23 cellular contexts compared by ENCODE assay signal in the genomic region with DNA sequence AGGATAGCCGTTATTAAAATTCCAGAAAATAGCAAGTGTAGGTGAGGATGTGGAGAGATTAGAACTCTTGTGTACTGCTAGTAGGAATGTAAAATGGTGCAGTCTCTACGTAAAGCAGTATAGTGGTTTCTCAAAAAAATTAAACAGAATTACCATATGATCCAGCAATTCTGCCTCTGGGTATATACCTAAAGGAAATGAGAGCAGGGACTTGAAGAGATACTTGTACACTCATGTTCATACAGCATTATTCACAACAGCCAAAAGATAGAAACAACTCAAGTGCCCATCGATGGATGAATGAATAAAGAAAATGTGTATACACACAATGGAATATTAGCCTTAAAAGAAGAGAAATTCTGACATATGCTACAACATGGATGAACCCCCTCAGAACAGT. TPM values are rescaled to one million over a fixed set of nuclear protein-coding genes. Genes with fewer than 3 reads are reported as not detected.
DNase-seq lines count a peak whose midpoint lies in the region; ATAC-seq and TF ChIP-seq lines count a peak whose summit lies in the region.
"Had no signal": no experiment of that assay in that cellular context is flagged by ENCODE, and none has a peak within 500 bp of the region (broad histone marks: within the 10 kb centered on the region; RNA-seq: fewer than 3 reads in every experiment).

No MANE protein-coding gene starts in this region.

- intact Hi-C loops in CD8-positive, alpha-beta T cell (cut with DNase I, micrococcal nuclease), result no loop called here

- DNase-seq in CD4-positive, CD25-positive, alpha-beta regulatory T cell, result no peak
- DNase-seq in CD8-positive, alpha-beta T cell, result no peak
- DNase-seq in epithelial cell of esophagus (ENCODE audit: low read depth), result peak; percentile 28
- no peak for DNase-seq in DMS53 (lab: John Stamatoyannopoulos, UW)
- no peak for DNase-seq in NCI-H1048 (lab: John Stamatoyannopoulos, UW)
- DNase-seq in amniotic stem cell (lab: John Stamatoyannopoulos, UW), result no peak
- DNase-seq: 8988T; ACHN; BE2C; C1 segment of cervical spinal cord; CD4-positive, alpha-beta T cell; CD8-positive, alpha-beta memory T cell; COR-L47; DMS 273 treated with DMSO at 0.1 percent for 48 hours; DMS153; DMS79 treated with DMSO at 0.1 percent for 48 hours; GF-D8 had no signal

- CTCF ChIA-PET in CD8-positive, alpha-beta T cell (lab: Charles Lee), result no interaction called here

- peaks cover 0 to 9% (median 4%) of the 10 kb centered on the region in 4 donors for H3K4me1 Mint-ChIP-seq in CD4-positive, CD25-positive, alpha-beta regulatory T cell
- H3K4me1 Mint-ChIP-seq in CD8-positive, alpha-beta T cell (ENCODE audit: low read depth), result peaks cover 1% of the 10 kb centered on the region
- H3K4me1 Mint-ChIP-seq: CD14-positive monocyte had no signal

- H3K27me3 ChIP-seq in CD4-positive, CD25-positive, alpha-beta regulatory T cell (ENCODE audit: control insufficient read depth, insufficient read depth, low read length), result no peaks in the 10 kb centered on the region
- H3K27me3 ChIP-seq in CD8-positive, alpha-beta T cell (ENCODE audit: insufficient read depth, low read length), result no peaks in the 10 kb centered on the region
- H3K27me3 ChIP-seq: BE2C, BLaER1 had no signal

- peaks cover 0 to 14% (median 7%) of the 10 kb centered on the region in 7 donors for H3K9me3 Mint-ChIP-seq in CD4-positive, CD25-positive, alpha-beta regulatory T cell
- peaks cover 18% of the 10 kb centered on the region for H3K9me3 Mint-ChIP-seq in CD8-positive, alpha-beta T cell

- H3K9me3 ChIP-seq in CD4-positive, CD25-positive, alpha-beta regulatory T cell (ENCODE audit: control insufficient read depth in 2 of 2, low read length in 2 of 2), result peaks cover 16 to 20% of the 10 kb centered on the region in 2 experiments
- H3K9me3 ChIP-seq in CD8-positive, alpha-beta T cell (ENCODE audit: low read length), result no peaks in the 10 kb centered on the region
- H3K9me3 ChIP-seq: BE2C had no signal

- no peak for ATAC-seq in CD4-positive, CD25-positive, alpha-beta regulatory T cell (ENCODE audit: low read depth in 2 of 2)
- ATAC-seq in CD8-positive, alpha-beta T cell, result no peak
- ATAC-seq in HG02642 (IDR thresholded peaks at IDR 0.05; ENCODE audit: poor library complexity, unreplicated experiment), result no peak

- H3K36me3 ChIP-seq in CD4-positive, CD25-positive, alpha-beta regulatory T cell (ENCODE audit: control insufficient read depth, insufficient read depth, low read length), result peaks cover 22% of the 10 kb centered on the region
- H3K36me3 ChIP-seq in CD8-positive, alpha-beta T cell (ENCODE audit: insufficient read depth, low read length), result no peaks in the 10 kb centered on the region

- H3K27ac ChIP-seq in CD4-positive, CD25-positive, alpha-beta regulatory T cell (ENCODE audit: insufficient read depth, low read length, poor library complexity, severe bottlenecking), result no peak overlapping the region
- no peak overlapping the region for H3K27ac ChIP-seq in CD8-positive, alpha-beta T cell (ENCODE audit: low read depth, low read length)
- 0 out of 2 replicates have a peak overlapping the region, but pooled peaks have one; percentile 7 for H3K27ac ChIP-seq in VCaP
- H3K27ac ChIP-seq: BLaER1 had no signal

- H3K4me3 ChIP-seq in CD4-positive, CD25-positive, alpha-beta regulatory T cell (ENCODE audit: low read depth, low read length), result no peak overlapping the region
- H3K4me3 ChIP-seq in CD8-positive, alpha-beta T cell (ENCODE audit: low read depth, low read length), result no peak overlapping the region
- H3K4me3 ChIP-seq in epithelial cell of esophagus (ENCODE audit: low read length), result no peak overlapping the region
- H3K4me3 ChIP-seq: BLaER1 had no signal

- POLR2A ChIA-PET in CD8-positive, alpha-beta T cell (lab: Charles Lee), result no interaction called here

- H3K27ac Mint-ChIP-seq in CD4-positive, CD25-positive, alpha-beta regulatory T cell, result peak overlapping the region in 2 of 3 donors; percentile 27 to 32
- peak overlapping the region; percentile 0 for H3K27ac Mint-ChIP-seq in CD8-positive, alpha-beta T cell
- H3K27ac Mint-ChIP-seq: CD14-positive monocyte; CD4-positive, alpha-beta T cell had no signal

- no peak for TF ChIP-seq CTCF in CD8-positive, alpha-beta T cell (IDR thresholded peaks at IDR 0.05)
- TF ChIP-seq CTCF in VCaP (conservative IDR thresholded peaks at IDR 0.05), result no peak
- no peak for TF ChIP-seq CTCF in epithelial cell of esophagus (IDR thresholded peaks at IDR 0.05; ENCODE audit: insufficient read depth, low read depth, low read length, missing control alignments)

- peaks cover 52% of the 10 kb centered on the region for H3K36me3 Mint-ChIP-seq in CD4-positive, CD25-positive, alpha-beta regulatory T cell
- peaks cover 57% of the 10 kb centered on the region for H3K36me3 Mint-ChIP-seq in CD8-positive, alpha-beta T cell

- H3K27me3 Mint-ChIP-seq in CD4-positive, CD25-positive, alpha-beta regulatory T cell, result no peaks in the 10 kb centered on the region
- H3K27me3 Mint-ChIP-seq in CD8-positive, alpha-beta T cell (ENCODE audit: low read depth), result no peaks in the 10 kb centered on the region
- H3K27me3 Mint-ChIP-seq: CD4-positive, alpha-beta T cell had no signal

- H3K4me3 Mint-ChIP-seq in CD4-positive, CD25-positive, alpha-beta regulatory T cell, result no peak overlapping the region
- no peak overlapping the region for H3K4me3 Mint-ChIP-seq in CD8-positive, alpha-beta T cell
- H3K4me3 Mint-ChIP-seq: CD14-positive monocyte; CD4-positive, alpha-beta T cell; CD8-positive, alpha-beta memory T cell had no signal

- no peaks in the 10 kb centered on the region for H3K4me1 ChIP-seq in CD4-positive, CD25-positive, alpha-beta regulatory T cell (ENCODE audit: control insufficient read depth, insufficient read depth, low read length, poor library complexity, severe bottlenecking)
- no peaks in the 10 kb centered on the region for H3K4me1 ChIP-seq in CD8-positive, alpha-beta T cell (ENCODE audit: insufficient read depth, low read length)
- H3K4me1 ChIP-seq: BE2C, BLaER1 had no signal

RNA-seq across cellular contexts. Expression of a gene that starts 25.9 kb away (rescaled TPM):
- 162 TPM for total RNA-seq in CD4-positive, CD25-positive, alpha-beta regulatory T cell
- 100 to 1,000 TPM; 311 to 369 (median 336) TPM for polyA plus RNA-seq in CD4-positive, CD25-positive, alpha-beta regulatory T cell
- total RNA-seq in CD8-positive, alpha-beta T cell, result 100 to 1,000 TPM; 166 to 167 TPM

RNA-seq across cellular contexts. Expression of a gene that starts 32.2 kb away (rescaled TPM):
- total RNA-seq in CD4-positive, CD25-positive, alpha-beta regulatory T cell, result not detected
- polyA plus RNA-seq in CD4-positive, CD25-positive, alpha-beta regulatory T cell, result under 1 TPM in 1 of 4 donors, not detected in 3; 0.37 TPM
- not detected for total RNA-seq in CD8-positive, alpha-beta T cell
- total RNA-seq: A673; CD4-positive, alpha-beta T cell; CD8-positive, alpha-beta memory T cell had no signal
- polyA plus RNA-seq: AG04450; CD14-positive monocyte; CD8-positive, alpha-beta memory T cell had no signal

RNA-seq across cellular contexts. Expression of a gene that starts 44.3 kb away (rescaled TPM):
- not detected for total RNA-seq in CD4-positive, CD25-positive, alpha-beta regulatory T cell
- polyA plus RNA-seq in CD4-positive, CD25-positive, alpha-beta regulatory T cell, result not detected
- total RNA-seq in CD8-positive, alpha-beta T cell, result under 1 TPM; 0.35 to 0.47 TPM
- total RNA-seq: CD8-positive, alpha-beta memory T cell had no signal
- polyA plus RNA-seq: AG04450; CD14-positive monocyte; CD8-positive, alpha-beta memory T cell had no signal
